ENCODE assay signal across 9 cellular contexts in the genomic region with DNA sequence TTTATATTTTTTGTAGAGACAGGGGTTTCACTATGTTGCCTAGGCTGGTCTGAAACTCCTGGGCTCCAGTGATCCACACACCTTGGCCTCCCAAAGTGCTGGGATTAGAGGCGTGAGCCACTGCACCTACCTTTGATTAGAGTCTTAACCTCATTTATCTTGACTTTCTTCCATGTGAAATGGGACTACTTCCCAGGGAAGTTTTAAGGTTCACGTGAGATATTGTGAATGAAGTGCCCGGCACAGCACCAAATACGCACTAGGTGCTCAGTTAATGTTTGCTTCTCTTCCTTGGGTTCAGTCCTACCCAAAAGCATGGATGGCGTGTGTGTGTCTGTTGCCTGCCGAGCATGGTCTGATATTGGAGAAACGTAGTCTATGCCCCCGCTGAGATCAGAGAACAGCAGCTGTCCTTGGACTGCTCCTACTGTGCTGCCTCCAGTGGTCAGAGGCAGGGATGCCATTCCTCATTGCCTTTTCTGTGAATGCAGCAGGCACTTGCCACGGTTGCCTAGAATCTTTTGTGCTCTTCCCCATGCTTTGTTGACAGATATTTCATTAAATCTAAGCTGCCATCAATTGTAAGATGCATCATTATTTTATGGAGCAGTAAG. TPM values are rescaled to one million over a fixed set of nuclear protein-coding genes. Genes with fewer than 3 reads are reported as not detected.
A peak's percentile ranks its signal among the peaks of the same experiment; 100 is the strongest.
DNase-seq lines count a peak whose midpoint lies in the region; ATAC-seq and TF ChIP-seq lines count a peak whose summit lies in the region.
"Had no signal": no experiment of that assay in that cellular context is flagged by ENCODE, and none has a peak within 500 bp of the region (broad histone marks: within the 10 kb centered on the region; RNA-seq: fewer than 3 reads in every experiment).

No MANE protein-coding gene starts in this region.

- H3K4me2 ChIP-seq in SK-N-SH: no peak overlapping the region

- H3K36me3 ChIP-seq in SK-N-SH (replicated peaks in 1 of 2; ENCODE audit: control insufficient read depth in 1 of 2, insufficient read depth in 2 of 2, low read length in 1 of 2): no peaks in the 10 kb centered on the region

- no peaks in the 10 kb centered on the region for H3F3A ChIP-seq in SK-N-SH (replicated peaks; ENCODE audit: insufficient read depth)

- 0 out of 2 replicates have a peak, but pooled peaks cover 6% of the 10 kb centered on the region for H3K27me3 ChIP-seq in SK-N-SH (ENCODE audit: insufficient read depth)

- no peak overlapping the region for H3K9ac ChIP-seq in SK-N-SH

- peak; percentile 37 to 57 for ATAC-seq in stimulated activated naive B cell treated with anti-CD40 and anti-IgM and Interleukin-4, amounts not matched to agents 10 μg/mL and 1 μg/mL and 100 μg/mL, for 72 hours (replicated peaks)
- no peak for ATAC-seq in GM19023 (IDR thresholded peaks at IDR 0.05; ENCODE audit: unreplicated experiment)
- no peak for ATAC-seq in GM19324 (IDR thresholded peaks at IDR 0.05; ENCODE audit: low FRiP score, unreplicated experiment)

- H3K4me3 ChIP-seq in Jurkat, Clone E6-1 (ENCODE audit: low read length): no peak overlapping the region
- H3K4me3 ChIP-seq in SK-N-SH (ENCODE audit: low read depth in 2 of 2, low read length in 1 of 2): no peak overlapping the region

- TF ChIP-seq CTCF in SK-N-SH (IDR thresholded peaks at IDR 0.05): peak; percentile 58

- H3K27ac ChIP-seq in SK-N-SH (ENCODE audit: low read depth in 2 of 2, low read length in 1 of 2): no peak overlapping the region

- peak; percentile 62 for TF ChIP-seq RAD21 in SK-N-SH (IDR thresholded peaks at IDR 0.05; ENCODE audit: low read length)

- H2AFZ ChIP-seq in SK-N-SH (ENCODE audit: low read depth): no peak overlapping the region

- no peaks in the 10 kb centered on the region for H3K9me2 ChIP-seq in SK-N-SH

- H3K9me3 ChIP-seq in SK-N-SH: no peaks in the 10 kb centered on the region

- H3K79me2 ChIP-seq in SK-N-SH (ENCODE audit: insufficient read depth): no peaks in the 10 kb centered on the region

- H3K4me1 ChIP-seq in SK-N-SH (ENCODE audit: control insufficient read depth in 1 of 2, insufficient read depth in 2 of 2, low read depth in 1 of 2, low read length in 1 of 2): no peaks in the 10 kb centered on the region

- POLR2A ChIA-PET in SK-N-SH (lab: Yijun Ruan, JAX): no interaction called here

- intact Hi-C loops in head of caudate nucleus (cut with DNase I): no loop called here

- peaks cover 6 to 10% of the 10 kb centered on the region in 2 donors for H3K27me3 Mint-ChIP-seq in stimulated activated naive B cell treated with anti-CD40 and anti-IgM and Interleukin-4, amounts not matched to agents 10 μg/mL and 1 μg/mL and 100 μg/mL, for 72 hours

- no peaks in the 10 kb centered on the region for H3K4me1 Mint-ChIP-seq in stimulated activated naive B cell treated with anti-CD40 and anti-IgM and Interleukin-4, amounts not matched to agents 10 μg/mL and 1 μg/mL and 100 μg/mL, for 72 hours
- H3K4me1 Mint-ChIP-seq: activated naive CD4-positive, alpha-beta T cell treated with anti-CD3 and anti-CD28 coated beads, Interleukin-2, amount 50 U/mL, for 24 hours had no signal

- no peak overlapping the region for H3K4me3 Mint-ChIP-seq in stimulated activated naive B cell treated with anti-CD40 and anti-IgM and Interleukin-4, amounts not matched to agents 10 μg/mL and 1 μg/mL and 100 μg/mL, for 72 hours
- H3K4me3 Mint-ChIP-seq: activated naive CD4-positive, alpha-beta T cell treated with anti-CD3 and anti-CD28 coated beads, Interleukin-2, amount 50 U/mL, for 24 hours had no signal

- H3K9me3 Mint-ChIP-seq in stimulated activated naive B cell treated with anti-CD40 and anti-IgM and Interleukin-4, amounts not matched to agents 10 μg/mL and 1 μg/mL and 100 μg/mL, for 72 hours: peaks cover 0 to 3% of the 10 kb centered on the region in 2 donors
- H3K9me3 Mint-ChIP-seq: activated naive CD4-positive, alpha-beta T cell treated with anti-CD3 and anti-CD28 coated beads, Interleukin-2, amount 50 U/mL, for 24 hours had no signal

- no peaks in the 10 kb centered on the region for H4K20me1 ChIP-seq in SK-N-SH (ENCODE audit: insufficient read depth)

- H3K27ac Mint-ChIP-seq in stimulated activated naive B cell treated with anti-CD40 and anti-IgM and Interleukin-4, amounts not matched to agents 10 μg/mL and 1 μg/mL and 100 μg/mL, for 72 hours: no peak overlapping the region
- H3K27ac Mint-ChIP-seq: activated naive CD4-positive, alpha-beta T cell treated with anti-CD3 and anti-CD28 coated beads, Interleukin-2, amount 50 U/mL, for 24 hours had no signal

- no peaks in the 10 kb centered on the region for H3K36me3 Mint-ChIP-seq in stimulated activated naive B cell treated with anti-CD40 and anti-IgM and Interleukin-4, amounts not matched to agents 10 μg/mL and 1 μg/mL and 100 μg/mL, for 72 hours
- H3K36me3 Mint-ChIP-seq: activated naive CD4-positive, alpha-beta T cell treated with anti-CD3 and anti-CD28 coated beads, Interleukin-2, amount 50 U/mL, for 24 hours had no signal

- TF ChIP-seq EP300 in SK-N-SH (IDR thresholded peaks at IDR 0.05; ENCODE audit: borderline replicate concordance in 1 of 2, low read depth in 1 of 2, low read length in 1 of 2): no peak

- DNase-seq in SIG-M5 treated with dmso at 0.1 percent for 504 hours (lab: John Stamatoyannopoulos, UW; ENCODE audit: unreplicated experiment) (peak; percentile 31), SIG-M5 (lab: John Stamatoyannopoulos, UW) (no peak), SK-N-SH (peak; percentile 79), head of caudate nucleus (peak in 34 of 42 donors; percentile 6 to 77 (median 44))
- DNase-seq in Jurkat, Clone E6-1 (ENCODE audit: low read depth, low spot score): peak; percentile 26
- no peak for DNase-seq in stimulated activated naive B cell treated with anti-CD40 and anti-IgM and Interleukin-4, amounts not matched to agents 10 μg/mL and 1 μg/mL and 100 μg/mL, for 72 hours

- 26% methylated on average over 9 of the region's 9 CpGs for WGBS in SK-N-SH (ENCODE audit: low lambda C conversion rate)

- CTCF ChIA-PET in SK-N-SH (lab: Yijun Ruan, JAX): interaction anchor here (0.7 to 3.3 kb wide), 27 partner anchors 8 to 202 kb away, joined by 3 to 15 read pairs (median 4); no protein-coding TSS in a partner anchor

TF ChIP-seq in SK-N-SH, 30 proteins besides CTCF, POLR2A, EP300 and RAD21:
- TF ChIP-seq GATA2 (CRISPR knock-in tag; IDR thresholded peaks at IDR 0.05): no peak
- TF ChIP-seq FOXJ3 (CRISPR knock-in tag; IDR thresholded peaks at IDR 0.05): no peak
- TF ChIP-seq SIN3A (IDR thresholded peaks at IDR 0.05; ENCODE audit: borderline replicate concordance, low read depth, low read length): no peak
- TF ChIP-seq SMC3 (IDR thresholded peaks at IDR 0.05; ENCODE audit: low read depth, low read length): peak; percentile 20
- TF ChIP-seq, protein P1, sequence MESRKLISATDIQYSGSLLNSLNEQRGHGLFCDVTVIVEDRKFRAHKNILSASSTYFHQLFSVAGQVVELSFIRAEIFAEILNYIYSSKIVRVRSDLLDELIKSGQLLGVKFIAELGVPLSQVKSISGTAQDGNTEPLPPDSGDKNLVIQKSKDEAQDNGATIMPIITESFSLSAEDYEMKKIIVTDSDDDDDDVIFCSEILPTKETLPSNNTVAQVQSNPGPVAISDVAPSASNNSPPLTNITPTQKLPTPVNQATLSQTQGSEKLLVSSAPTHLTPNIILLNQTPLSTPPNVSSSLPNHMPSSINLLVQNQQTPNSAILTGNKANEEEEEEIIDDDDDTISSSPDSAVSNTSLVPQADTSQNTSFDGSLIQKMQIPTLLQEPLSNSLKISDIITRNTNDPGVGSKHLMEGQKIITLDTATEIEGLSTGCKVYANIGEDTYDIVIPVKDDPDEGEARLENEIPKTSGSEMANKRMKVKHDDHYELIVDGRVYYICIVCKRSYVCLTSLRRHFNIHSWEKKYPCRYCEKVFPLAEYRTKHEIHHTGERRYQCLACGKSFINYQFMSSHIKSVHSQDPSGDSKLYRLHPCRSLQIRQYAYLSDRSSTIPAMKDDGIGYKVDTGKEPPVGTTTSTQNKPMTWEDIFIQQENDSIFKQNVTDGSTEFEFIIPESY (IDR thresholded peaks at IDR 0.05; ENCODE audit: borderline replicate concordance, low read depth): no peak
- peak; percentile 34; the same call in 1 of the 2 replicates for TF ChIP-seq MXI1 (IDR thresholded peaks at IDR 0.05; ENCODE audit: low read depth, low read length)
- no peak for TF ChIP-seq TCF12 (IDR thresholded peaks at IDR 0.05)
- no peak for TF ChIP-seq NRF1 (IDR thresholded peaks at IDR 0.05; ENCODE audit: low read depth, low read length)
- TF ChIP-seq, protein P2, sequence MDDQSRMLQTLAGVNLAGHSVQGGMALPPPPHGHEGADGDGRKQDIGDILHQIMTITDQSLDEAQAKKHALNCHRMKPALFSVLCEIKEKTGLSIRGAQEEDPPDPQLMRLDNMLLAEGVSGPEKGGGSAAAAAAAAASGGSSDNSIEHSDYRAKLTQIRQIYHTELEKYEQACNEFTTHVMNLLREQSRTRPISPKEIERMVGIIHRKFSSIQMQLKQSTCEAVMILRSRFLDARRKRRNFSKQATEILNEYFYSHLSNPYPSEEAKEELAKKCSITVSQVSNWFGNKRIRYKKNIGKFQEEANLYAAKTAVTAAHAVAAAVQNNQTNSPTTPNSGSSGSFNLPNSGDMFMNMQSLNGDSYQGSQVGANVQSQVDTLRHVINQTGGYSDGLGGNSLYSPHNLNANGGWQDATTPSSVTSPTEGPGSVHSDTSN (IDR thresholded peaks at IDR 0.05): no peak

RNA-seq across cellular contexts. Expression of a gene that starts 12.3 kb away (rescaled TPM):
- 0.12 TPM for polyA plus RNA-seq in Jurkat, Clone E6-1 (2012; ENCODE audit: insufficient read depth, insufficient read length)
- polyA plus RNA-seq in SK-N-SH (2012; rRNA removed): not detected in 2 replicates
- polyA plus RNA-seq in SK-N-SH (2012; cell fraction: cytosol; rRNA removed): not detected in 2 replicates
- not detected in 2 replicates for polyA plus RNA-seq in SK-N-SH (2012; cell fraction: nucleus; rRNA removed)

Comparison
In these comparisons a context has a peak if more than half of its experiments do, and no peak if none do; other contexts are left out.
1. DNase-seq: peak in SIG-M5 treated with dmso at 0.1 percent for 504 hours (single experiment), Jurkat, Clone E6-1 (single experiment), SK-N-SH (single experiment) and head of caudate nucleus (34 of 42); none in SIG-M5 (single experiment) and stimulated activated naive B cell treated with anti-CD40 and anti-IgM and Interleukin-4, amounts not matched to agents 10 μg/mL and 1 μg/mL and 100 μg/mL, for 72 hours (single experiment).
2. ATAC-seq: peak in stimulated activated naive B cell treated with anti-CD40 and anti-IgM and Interleukin-4, amounts not matched to agents 10 μg/mL and 1 μg/mL and 100 μg/mL, for 72 hours (2 of 2); none in GM19023 (single experiment) and GM19324 (single experiment).